ENCODE assay signal across 9 cellular contexts in the genomic region with DNA sequence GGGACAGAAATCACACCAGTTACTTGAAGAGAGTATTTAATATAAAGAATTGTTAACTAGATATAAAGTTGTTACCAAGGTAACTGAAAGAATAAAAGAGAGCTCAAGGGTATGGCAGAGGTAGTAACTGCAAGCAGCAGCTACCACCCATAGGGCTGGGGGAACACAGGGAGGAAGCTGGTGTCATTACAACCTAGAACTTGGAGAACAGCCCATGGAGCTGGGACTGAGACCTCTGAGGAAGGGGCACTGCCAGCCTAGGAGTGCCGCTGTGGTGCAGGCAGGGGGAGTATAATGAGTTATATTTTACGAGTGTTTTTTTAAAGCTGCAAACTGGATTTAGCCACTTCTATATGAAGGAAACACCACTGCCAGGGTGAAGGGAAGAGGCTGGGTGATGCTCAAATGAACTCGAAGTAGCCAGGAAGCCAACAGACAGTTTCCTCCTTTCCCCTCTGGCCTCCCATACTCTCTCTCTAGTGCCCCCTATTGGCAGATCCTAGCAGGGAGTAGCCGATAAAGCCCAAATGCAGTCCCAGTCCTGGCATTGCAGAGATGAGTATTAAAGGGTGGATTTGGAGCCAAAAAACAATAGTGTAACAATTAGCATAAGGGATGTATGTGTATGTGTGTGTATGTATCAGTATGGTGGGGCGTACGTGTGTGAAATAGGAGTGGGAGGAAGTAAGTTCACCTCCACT.
DNase-seq lines count a peak whose midpoint lies in the region; ATAC-seq and TF ChIP-seq lines count a peak whose summit lies in the region.
"Had no signal": no experiment of that assay in that cellular context is flagged by ENCODE, and none has a peak within 500 bp of the region (broad histone marks: within the 10 kb centered on the region; RNA-seq: fewer than 3 reads in every experiment).

No MANE protein-coding gene starts in this region.

- no peak overlapping the region for H3K27ac ChIP-seq in esophagus squamous epithelium

- H3K27me3 Mint-ChIP-seq in activated naive CD4-positive, alpha-beta T cell treated with anti-CD3 and anti-CD28 coated beads, Interleukin-2, amount 10 ng/mL, durations not matched to agents 7 days and 5 days, result no peaks in the 10 kb centered on the region

- H3K4me3 Mint-ChIP-seq in activated naive CD4-positive, alpha-beta T cell treated with anti-CD3 and anti-CD28 coated beads, Interleukin-2, amount 10 ng/mL, durations not matched to agents 7 days and 5 days, result no peak overlapping the region

- H3K27me3 ChIP-seq in esophagus squamous epithelium, result no peaks in the 10 kb centered on the region

- TF ChIP-seq POLR2A in NB4 (IDR thresholded peaks at IDR 0.05; ENCODE audit: extremely low read depth, insufficient read length) (no peak), esophagus squamous epithelium (IDR thresholded peaks at IDR 0.05) (no peak)

- peak; percentile 79 for TF ChIP-seq CTCF in NB4 (IDR thresholded peaks at IDR 0.05; ENCODE audit: low read depth, low read length)
- TF ChIP-seq CTCF in esophagus squamous epithelium (IDR thresholded peaks at IDR 0.05), result peak in 4 of 6 experiments; percentile 15 to 46 (median 25)

- no peaks in the 10 kb centered on the region for H3K36me3 Mint-ChIP-seq in activated naive CD4-positive, alpha-beta T cell treated with anti-CD3 and anti-CD28 coated beads, Interleukin-2, amount 10 ng/mL, durations not matched to agents 7 days and 5 days

- H3K36me3 ChIP-seq in esophagus squamous epithelium, result no peaks in the 10 kb centered on the region

- intact Hi-C loops in esophagus squamous epithelium (cut with DNase I) (no loop called here), sciatic nerve (cut with DNase I) (no loop called here)

- no peaks in the 10 kb centered on the region for H3K9me3 ChIP-seq in esophagus squamous epithelium
- H3K9me3 ChIP-seq: Caco-2 had no signal

- ATAC-seq in sciatic nerve, result peak; percentile 30
- ATAC-seq in HG03457 (IDR thresholded peaks at IDR 0.05; ENCODE audit: unreplicated experiment), result no peak

- peak; percentile 21 for DNase-seq in activated naive CD4-positive, alpha-beta T cell treated with anti-CD3 and anti-CD28 coated beads, Interleukin-2, amount 10 ng/mL, durations not matched to agents 7 days and 5 days
- DNase-seq in activated naive CD4-positive, alpha-beta T cell treated with anti-CD3 and anti-CD28 coated beads, Interleukin-2, amount 50 U/mL, for 16 hours, result no peak
- DNase-seq in NB4 (ENCODE audit: low read depth) (peak; percentile 57), esophagus squamous epithelium (lab: John Stamatoyannopoulos, UW) (no peak), sciatic nerve (ENCODE audit: low spot score) (no peak), middle frontal gyrus (ENCODE audit: extremely low spot score, low spot score) (no peak), NCI-H1048 (lab: John Stamatoyannopoulos, UW) (no peak)

- H3K4me3 ChIP-seq in NB4 (ENCODE audit: low read depth, low read length) (no peak overlapping the region), esophagus squamous epithelium (no peak overlapping the region)

- H3K4me1 Mint-ChIP-seq in activated naive CD4-positive, alpha-beta T cell treated with anti-CD3 and anti-CD28 coated beads, Interleukin-2, amount 10 ng/mL, durations not matched to agents 7 days and 5 days, result no peaks in the 10 kb centered on the region

- CTCF ChIA-PET in activated naive CD4-positive, alpha-beta T cell treated with anti-CD3 and anti-CD28 coated beads, Interleukin-2, amount 10 ng/mL, durations not matched to agents 7 days and 5 days (lab: Charles Lee), result interaction anchor here (0.7 to 1.9 kb wide), 2 partner anchors 335 to 824 kb away, joined by 3 to 6 read pairs; no protein-coding TSS in a partner anchor

- 62 to 65% methylated on average over 6 of the region's 6 CpGs for WGBS in esophagus squamous epithelium, 2 donors

- H3K27ac Mint-ChIP-seq in activated naive CD4-positive, alpha-beta T cell treated with anti-CD3 and anti-CD28 coated beads, Interleukin-2, amount 10 ng/mL, durations not matched to agents 7 days and 5 days, result no peak overlapping the region

- H3K4me1 ChIP-seq in esophagus squamous epithelium, result no peaks in the 10 kb centered on the region
- H3K4me1 ChIP-seq: Caco-2 had no signal

- peaks cover 4% of the 10 kb centered on the region for H3K9me3 Mint-ChIP-seq in activated naive CD4-positive, alpha-beta T cell treated with anti-CD3 and anti-CD28 coated beads, Interleukin-2, amount 10 ng/mL, durations not matched to agents 7 days and 5 days

Comparison
In these comparisons a context has a peak if more than half of its experiments do, and no peak if none do; other contexts are left out.
1. DNase-seq: peak in activated naive CD4-positive, alpha-beta T cell treated with anti-CD3 and anti-CD28 coated beads, Interleukin-2, amount 10 ng/mL, durations not matched to agents 7 days and 5 days (single experiment) and NB4 (single experiment); none in activated naive CD4-positive, alpha-beta T cell treated with anti-CD3 and anti-CD28 coated beads, Interleukin-2, amount 50 U/mL, for 16 hours (single experiment), esophagus squamous epithelium (single experiment), sciatic nerve (single experiment), middle frontal gyrus (single experiment) and NCI-H1048 (single experiment).